ENCODE assay signal across 1 cellular context in the genomic region with DNA sequence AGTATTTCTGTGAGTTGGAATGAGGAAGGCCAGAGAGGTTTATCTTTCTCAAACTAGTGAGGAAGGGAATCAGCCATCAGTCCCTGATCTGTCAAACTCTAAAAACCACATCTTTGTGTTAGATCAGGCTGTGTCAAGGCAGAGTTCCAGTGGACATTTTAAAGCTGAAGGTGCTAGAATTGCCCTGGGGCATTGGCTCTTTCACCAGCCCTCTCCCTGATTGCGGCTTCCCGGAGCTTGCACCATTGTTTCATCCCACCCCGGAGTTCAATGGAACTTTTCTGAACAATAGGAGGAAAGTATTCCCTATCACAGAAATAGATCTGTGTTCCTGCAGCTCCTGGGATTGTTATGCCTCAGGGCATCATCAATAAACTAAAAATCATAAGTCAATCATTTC.
TF ChIP-seq lines count a peak whose summit lies in the region.

No MANE protein-coding gene starts in this region.

TF ChIP-seq in WTC11, 78 proteins besides CTCF, POLR2A, EP300 and RAD21 (continued from another document):
- TF ChIP-seq FOXP1 (CRISPR knock-in tag; IDR thresholded peaks at IDR 0.05; ENCODE audit: borderline replicate concordance) = no peak
